Comparison of ENCODE assay signal across 14 cellular contexts in the genomic region with DNA sequence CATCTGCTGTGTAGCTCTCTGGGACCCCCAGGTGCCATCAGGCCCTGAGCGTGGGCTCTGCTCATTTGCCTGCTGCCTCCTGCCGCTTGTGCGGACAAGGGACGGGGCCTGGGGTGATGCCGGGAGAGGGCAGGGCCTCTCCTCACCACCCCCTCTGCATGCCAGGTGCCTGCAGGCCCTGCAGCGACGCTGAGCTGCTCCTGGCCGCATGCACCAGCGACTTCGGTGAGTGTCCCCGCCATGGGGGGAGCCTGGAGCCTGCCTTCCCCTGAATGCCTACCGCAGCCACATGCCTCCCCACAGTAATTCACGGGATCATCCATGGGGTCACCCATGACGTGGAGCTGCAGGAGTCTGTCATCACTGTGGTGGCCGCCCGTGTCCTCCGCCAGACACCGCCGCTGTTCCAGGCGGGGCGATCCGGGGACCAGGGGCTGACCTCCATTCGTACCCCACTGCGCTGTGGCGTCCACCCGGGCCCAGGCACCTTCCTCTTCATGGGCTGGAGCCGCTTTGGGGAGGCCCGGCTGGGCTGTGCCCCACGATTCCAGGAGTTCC. TPM values are rescaled to one million over a fixed set of nuclear protein-coding genes. Genes with fewer than 3 reads are reported as not detected.
DNase-seq lines count a peak whose midpoint lies in the region; ATAC-seq, FAIRE-seq and TF ChIP-seq lines count a peak whose summit lies in the region.
"Had no signal": no experiment of that assay in that cellular context is flagged by ENCODE, and none has a peak within 500 bp of the region (broad histone marks: within the 10 kb centered on the region; RNA-seq: fewer than 3 reads in every experiment).

No MANE protein-coding gene starts in this region.

- FAIRE-seq in pancreas (lab: Jason Lieb, UNC) (no peak), small intestine (lab: Jason Lieb, UNC) (no peak)

- no peak overlapping the region for H2AFZ ChIP-seq in SK-N-SH (ENCODE audit: low read depth)

- peaks cover 28% of the 10 kb centered on the region for H3F3A ChIP-seq in SK-N-SH (replicated peaks; ENCODE audit: insufficient read depth)

- POLR2A ChIA-PET in SK-N-SH (lab: Yijun Ruan, JAX), result interaction anchor here (0.7 to 2.6 kb wide), 6 partner anchors 8 to 67 kb away, joined by 3 to 13 read pairs (median 4); partner anchors contain the start of genes CCDC78 and CIAO3

- TF ChIP-seq CTCF in SK-N-SH (IDR thresholded peaks at IDR 0.05) (no peak), LNCaP clone FGC (IDR thresholded peaks at IDR 0.05; ENCODE audit: control insufficient read depth, extremely low read depth, insufficient read depth) (no peak), coronary artery (IDR thresholded peaks at IDR 0.05) (no peak), pancreas (IDR thresholded peaks at IDR 0.05) (no peak)

- H3K27me3 ChIP-seq in SK-N-SH (ENCODE audit: insufficient read depth) (no peaks in the 10 kb centered on the region), pancreas (no peaks in the 10 kb centered on the region), small intestine (ENCODE audit: control insufficient read depth in 2 of 2, insufficient read depth in 2 of 2, low read length in 2 of 2) (peaks cover 0 to 3% of the 10 kb centered on the region in 2 donors)

- H3K9ac ChIP-seq in SK-N-SH, result no peak overlapping the region
- H3K9ac ChIP-seq: KMS-11 had no signal

- no peak for TF ChIP-seq RAD21 in SK-N-SH (IDR thresholded peaks at IDR 0.05; ENCODE audit: low read length)

- peak overlapping the region in 1 of 2 experiments; percentile 70; a peak in 2 of 4 replicates for H3K4me3 ChIP-seq in SK-N-SH (ENCODE audit: low read depth in 2 of 2, low read length in 1 of 2)
- H3K4me3 ChIP-seq in LNCaP clone FGC (ENCODE audit: low read depth, low read length), result peak overlapping the region; percentile 69
- H3K4me3 ChIP-seq in coronary artery, result peak overlapping the region; percentile 85
- H3K4me3 ChIP-seq in pancreas, result peak overlapping the region in 1 of 4 donors; percentile 89
- H3K4me3 ChIP-seq in small intestine (ENCODE audit: low read depth in 1 of 2, low read length in 2 of 2), result no peak overlapping the region

- whole genome bisulfite sequencing in SK-N-SH (ENCODE audit: low lambda C conversion rate), result 98% methylated on average over 22 of the region's 29 CpGs
- 86 to 87% methylated on average over 29 of the region's 29 CpGs for WGBS in pancreas, 2 donors
- 82 to 88% (median 84%) methylated on average over 26 to 29 of the region's 29 CpGs for WGBS in small intestine, 3 donors

- peaks cover 0 to 4% of the 10 kb centered on the region in 2 experiments for H3K36me3 ChIP-seq in SK-N-SH (replicated peaks in 1 of 2; ENCODE audit: control insufficient read depth in 1 of 2, insufficient read depth in 2 of 2, low read length in 1 of 2)
- H3K36me3 ChIP-seq in pancreas, result no peaks in the 10 kb centered on the region
- H3K36me3 ChIP-seq in small intestine (ENCODE audit: control insufficient read depth in 2 of 2, insufficient read depth in 2 of 2, low read length in 2 of 2), result no peaks in the 10 kb centered on the region
- H3K36me3 ChIP-seq: left lung had no signal

- intact Hi-C loops in pancreas (cut with DNase I), result loop anchor here in 1 of 3 donors (10.0 kb wide), 1 partner anchor 338 kb away; no protein-coding TSS in a partner anchor
- intact Hi-C loops in head of caudate nucleus (cut with DNase I), result no loop called here

- CTCF ChIA-PET in SK-N-SH (lab: Yijun Ruan, JAX), result interaction anchor here (1.0 to 22.4 kb wide), 8 partner anchors 11 to 68 kb away, joined by 3 to 358 read pairs (median 20); partner anchors contain the start of genes ANTKMT, CCDC78, CHTF18 and CIAO3

- no peak for ATAC-seq in SK-N-SH treated with all-trans-retinoic acid at 6 μM for 48 hours
- no peak for ATAC-seq in pancreas
- ATAC-seq in GM18909 (IDR thresholded peaks at IDR 0.05; ENCODE audit: poor library complexity, unreplicated experiment), result no peak
- ATAC-seq: heart left ventricle, left lung had no signal

- H4K20me1 ChIP-seq in SK-N-SH (ENCODE audit: insufficient read depth), result peaks cover 15% of the 10 kb centered on the region; the same call in 1 of the 2 replicates

- no peak for DNase-seq in SK-N-SH
- no peak for DNase-seq in LNCaP clone FGC (ENCODE audit: low read depth)
- DNase-seq in coronary artery (ENCODE audit: low spot score), result no peak
- DNase-seq in pancreas, result no peak
- DNase-seq in small intestine, result no peak
- DNase-seq in head of caudate nucleus, result no peak
- DNase-seq: DMS79; heart left ventricle; NK-92 treated with Interleukin-12 subunit alpha and Interleukin-12 subunit beta, amount 100 ng/mL, for 24 hours; stimulated activated CD4-positive, alpha-beta T cell treated with anti-CD3 and anti-CD28 coated beads, Interleukin-15, amount 100 ng/mL, for 24 hours had no signal

- H3K4me1 ChIP-seq in SK-N-SH (ENCODE audit: control insufficient read depth in 1 of 2, insufficient read depth in 2 of 2, low read depth in 1 of 2, low read length in 1 of 2), result peaks cover 12 to 44% of the 10 kb centered on the region in 2 experiments; a peak in 3 of 4 replicates
- peaks cover 6 to 28% (median 21%) of the 10 kb centered on the region in 3 donors for H3K4me1 ChIP-seq in pancreas
- H3K4me1 ChIP-seq in small intestine (ENCODE audit: control insufficient read depth in 2 of 2, insufficient read depth in 1 of 2, low read depth in 1 of 2, low read length in 1 of 2), result peaks cover 9 to 12% of the 10 kb centered on the region in 2 donors

- H3K79me2 ChIP-seq in SK-N-SH (ENCODE audit: insufficient read depth), result peaks cover 2% of the 10 kb centered on the region; the same call in 1 of the 2 replicates

- H3K4me2 ChIP-seq in SK-N-SH, result peak overlapping the region; percentile 93
- H3K4me2 ChIP-seq: KMS-11 had no signal

- H3K9me2 ChIP-seq in SK-N-SH, result no peaks in the 10 kb centered on the region

- no peak for TF ChIP-seq EP300 in SK-N-SH (IDR thresholded peaks at IDR 0.05; ENCODE audit: borderline replicate concordance in 1 of 2, low read depth in 1 of 2, low read length in 1 of 2)

- H3K9me3 ChIP-seq in SK-N-SH (no peaks in the 10 kb centered on the region), pancreas (no peaks in the 10 kb centered on the region), small intestine (ENCODE audit: control insufficient read depth, low read depth) (peaks cover 3% of the 10 kb centered on the region)
- H3K9me3 ChIP-seq: heart left ventricle, left lung had no signal

- H3K27ac ChIP-seq in SK-N-SH (ENCODE audit: low read depth in 2 of 2, low read length in 1 of 2), result peak overlapping the region in 1 of 2 experiments; percentile 91; a peak in 3 of 4 replicates
- H3K27ac ChIP-seq in coronary artery, result no peak overlapping the region
- peak overlapping the region; percentile 5 to 68 (median 44) for H3K27ac ChIP-seq in pancreas
- no peak overlapping the region for H3K27ac ChIP-seq in small intestine (ENCODE audit: low read depth in 1 of 2, low read length in 1 of 2)
- H3K27ac ChIP-seq: KMS-11, left lung had no signal

TF ChIP-seq in SK-N-SH, 30 proteins besides CTCF, POLR2A, EP300 and RAD21 (continues in another document):
- TF ChIP-seq MEF2A (IDR thresholded peaks at IDR 0.05; ENCODE audit: borderline replicate concordance, low read depth) (no peak), NRF1 (IDR thresholded peaks at IDR 0.05; ENCODE audit: low read depth, low read length) (no peak), TAF1 (IDR thresholded peaks at IDR 0.05; ENCODE audit: borderline replicate concordance, low read depth, low read length) (no peak), GABPA (IDR thresholded peaks at IDR 0.05; ENCODE audit: low read depth) (no peak), FOXJ3 (CRISPR knock-in tag; IDR thresholded peaks at IDR 0.05) (no peak)

TF ChIP-seq in SK-N-SH treated with all-trans-retinoic acid at 6 μM for 48 hours, 23 proteins besides CTCF, POLR2A, EP300 and RAD21 (continues in another document):
- TF ChIP-seq OSR1 (CRISPR knock-in tag; IDR thresholded peaks at IDR 0.05), result no peak
- no peak for TF ChIP-seq PPARA (CRISPR knock-in tag; IDR thresholded peaks at IDR 0.05; ENCODE audit: borderline replicate concordance)
- no peak for TF ChIP-seq SNAI2 (CRISPR knock-in tag; IDR thresholded peaks at IDR 0.05)
- no peak for TF ChIP-seq BACH2 (CRISPR knock-in tag; IDR thresholded peaks at IDR 0.05; ENCODE audit: borderline replicate concordance)

RNA-seq across cellular contexts. Expression of gene METRN, which starts 1.9 kb away (rescaled TPM):
- 52.4 and 59.7 TPM in 2 replicates for polyA plus RNA-seq in SK-N-SH (2012; rRNA removed)
- polyA plus RNA-seq in SK-N-SH (2012; cell fraction: cytosol; rRNA removed), result 25.1 and 56.0 TPM in 2 replicates
- polyA plus RNA-seq in SK-N-SH (2012; cell fraction: nucleus; rRNA removed), result 47.0 and 55.6 TPM in 2 replicates
- total RNA-seq in pancreas, result 10 to 100 TPM; 27.6 to 44.9 (median 37.7) TPM
- 10 to 100 TPM; 74.2 to 82.0 TPM for polyA plus RNA-seq in pancreas
- polyA plus RNA-seq in small intestine, result 10 to 100 TPM in 2 of 3 donors, 1 to 10 TPM in 1; 4.9 to 14.1 (median 11.5) TPM

RNA-seq across cellular contexts. Expression of gene ANTKMT, which starts 4.1 kb away (rescaled TPM):
- polyA plus RNA-seq in SK-N-SH (2012; rRNA removed) (49.5 and 57.4 TPM in 2 replicates), pancreas (10 to 100 TPM; 35.2 to 41.7 TPM), small intestine (10 to 100 TPM; 36.5 to 55.5 (median 39.7) TPM)
- 22.6 and 32.2 TPM in 2 replicates for polyA plus RNA-seq in SK-N-SH (2012; cell fraction: cytosol; rRNA removed)
- 144 and 312 TPM in 2 replicates for polyA plus RNA-seq in SK-N-SH (2012; cell fraction: nucleus; rRNA removed)
- total RNA-seq in pancreas, result 10 to 100 TPM; 12.2 to 25.5 (median 20.1) TPM

RNA-seq across cellular contexts. Expression of gene CCDC78, which starts 9.4 kb away (rescaled TPM):
- polyA plus RNA-seq in SK-N-SH (2012; rRNA removed), result 15.4 and 18.8 TPM in 2 replicates
- 1.4 and 2.8 TPM in 2 replicates for polyA plus RNA-seq in SK-N-SH (2012; cell fraction: cytosol; rRNA removed)
- polyA plus RNA-seq in SK-N-SH (2012; cell fraction: nucleus; rRNA removed), result 160 and 164 TPM in 2 replicates
- total RNA-seq in pancreas, result under 1 TPM; 0.16 to 0.95 (median 0.25) TPM
- polyA plus RNA-seq in pancreas, result 1 to 10 TPM; 2.1 to 7.7 TPM
- polyA plus RNA-seq in small intestine, result 1 to 10 TPM in 1 of 3 donors, under 1 TPM in 1, not detected in 1; 0.95 to 1.6 TPM

RNA-seq across cellular contexts. Expression of gene HAGHL, which starts 10.1 kb away (rescaled TPM):
- polyA plus RNA-seq in SK-N-SH (2012; rRNA removed) (60.6 and 65.5 TPM in 2 replicates), pancreas (10 to 100 TPM in 1 of 2 donors, 1 to 10 TPM in 1; 6.4 to 17.5 TPM), small intestine (1 to 10 TPM; 1.4 to 4.8 (median 2.2) TPM)
- polyA plus RNA-seq in SK-N-SH (2012; cell fraction: cytosol; rRNA removed), result 15.2 and 18.9 TPM in 2 replicates
- polyA plus RNA-seq in SK-N-SH (2012; cell fraction: nucleus; rRNA removed), result 374 and 593 TPM in 2 replicates
- total RNA-seq in pancreas, result 1 to 10 TPM in 4 of 6 donors, under 1 TPM in 2; 0.47 to 4.6 (median 1.1) TPM

RNA-seq across cellular contexts. Expression of gene FBXL16, which starts 11.2 kb away (rescaled TPM):
- 17.7 and 19.8 TPM in 2 replicates for polyA plus RNA-seq in SK-N-SH (2012; rRNA removed)
- 11.3 and 18.3 TPM in 2 replicates for polyA plus RNA-seq in SK-N-SH (2012; cell fraction: cytosol; rRNA removed)
- 19.3 and 27.4 TPM in 2 replicates for polyA plus RNA-seq in SK-N-SH (2012; cell fraction: nucleus; rRNA removed)
- total RNA-seq in pancreas, result 1 to 10 TPM in 4 of 6 donors, under 1 TPM in 2; 0.60 to 2.8 (median 1.7) TPM
- polyA plus RNA-seq in pancreas, result 10 to 100 TPM in 1 of 2 donors, 1 to 10 TPM in 1; 4.8 to 17.7 TPM
- 1 to 10 TPM in 2 of 3 donors, under 1 TPM in 1; 0.81 to 3.4 (median 1.3) TPM for polyA plus RNA-seq in small intestine

Comparison
In these comparisons a context has a peak if more than half of its experiments do, and no peak if none do; other contexts are left out.
1. H3K27ac ChIP-seq: peak in pancreas (4 of 4); none in coronary artery (0 of 2) and small intestine (0 of 2).
2. H3K4me3 ChIP-seq: peak in LNCaP clone FGC (single experiment) and coronary artery (single experiment); none in small intestine (0 of 2).